8 cellular contexts compared by ENCODE assay signal in the genomic region with DNA sequence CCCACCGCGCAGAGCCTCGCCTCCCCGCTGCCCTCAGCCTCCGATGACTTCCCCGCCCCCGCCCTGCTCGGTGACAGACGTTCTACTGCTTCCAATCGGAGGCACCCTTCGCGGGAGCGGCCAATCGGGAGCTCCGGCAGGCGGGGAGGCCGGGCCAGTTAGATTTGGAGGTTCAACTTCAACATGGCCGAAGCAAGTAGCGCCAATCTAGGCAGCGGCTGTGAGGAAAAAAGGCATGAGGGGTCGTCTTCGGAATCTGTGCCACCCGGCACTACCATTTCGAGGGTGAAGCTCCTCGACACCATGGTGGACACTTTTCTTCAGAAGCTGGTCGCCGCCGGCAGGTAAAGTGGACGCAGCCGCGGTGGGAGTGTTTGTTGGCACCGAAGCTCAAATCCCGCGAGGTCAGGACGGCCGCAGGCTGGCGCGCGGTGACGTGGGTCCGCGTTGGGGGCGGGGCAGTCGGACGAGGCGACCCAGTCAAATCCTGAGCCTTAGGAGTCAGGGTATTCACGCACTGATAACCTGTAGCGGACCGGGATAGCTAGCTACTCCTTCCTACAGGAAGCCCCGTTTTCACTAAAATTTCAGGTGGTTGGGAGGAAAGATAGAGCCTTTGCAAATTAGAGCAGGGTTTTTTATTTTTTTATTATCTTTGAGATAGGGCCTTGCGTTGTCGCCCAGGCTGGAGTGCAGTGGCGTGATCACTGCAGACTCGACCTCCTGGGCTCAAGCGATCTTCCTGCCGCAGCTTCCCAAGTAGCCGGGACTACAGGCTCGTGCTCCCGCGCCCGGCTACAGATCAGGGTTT. TPM values are rescaled to one million over a fixed set of nuclear protein-coding genes. Genes with fewer than 3 reads are reported as not detected.
A peak's percentile ranks its signal among the peaks of the same experiment; 100 is the strongest.
DNase-seq lines count a peak whose midpoint lies in the region; ATAC-seq and TF ChIP-seq lines count a peak whose summit lies in the region.

A gene with protein sequence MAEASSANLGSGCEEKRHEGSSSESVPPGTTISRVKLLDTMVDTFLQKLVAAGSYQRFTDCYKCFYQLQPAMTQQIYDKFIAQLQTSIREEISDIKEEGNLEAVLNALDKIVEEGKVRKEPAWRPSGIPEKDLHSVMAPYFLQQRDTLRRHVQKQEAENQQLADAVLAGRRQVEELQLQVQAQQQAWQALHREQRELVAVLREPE (plus strand): TSS at position 175 of the 811 bp plus-strand sequence. CDS start 9 bp downstream, at position 184.

- peaks cover 0 to 45% of the 10 kb centered on the region in 2 donors for H3K36me3 ChIP-seq in left lung

- H3K4me3 ChIP-seq in left lung: peak within 1 kb of the TSS; percentile 62 to 67

- H3K27me3 Mint-ChIP-seq in dendritic cell treated with granulocyte-macrophage colony-stimulating factor and Interleukin-4, amounts not matched to agents 40 ng/mL and 50 ng/mL, for 4 days: no peaks in the 10 kb centered on the region

- ATAC-seq in GM19395 (IDR thresholded peaks at IDR 0.05; ENCODE audit: unreplicated experiment) (peak; percentile 90), HG03565 (IDR thresholded peaks at IDR 0.05; ENCODE audit: unreplicated experiment) (peak; percentile 69), left lung (peak; percentile 98)

- peak within 1 kb of the TSS; percentile 90 for H3K4me3 Mint-ChIP-seq in dendritic cell treated with granulocyte-macrophage colony-stimulating factor and Interleukin-4, amounts not matched to agents 40 ng/mL and 50 ng/mL, for 4 days

- peaks cover 68% of the 10 kb centered on the region for H3K36me3 Mint-ChIP-seq in dendritic cell treated with granulocyte-macrophage colony-stimulating factor and Interleukin-4, amounts not matched to agents 40 ng/mL and 50 ng/mL, for 4 days (ENCODE audit: low read depth)

- H3K27me3 ChIP-seq in left lung: no peaks in the 10 kb centered on the region

- H3K9me3 Mint-ChIP-seq in dendritic cell treated with granulocyte-macrophage colony-stimulating factor and Interleukin-4, amounts not matched to agents 40 ng/mL and 50 ng/mL, for 4 days: no peaks in the 10 kb centered on the region

- DNase-seq in NCI-H774 (lab: John Stamatoyannopoulos, UW) (peak; percentile 95), left lung (peak; percentile 97 to 98)
- DNase-seq in activated CD4-positive, alpha-beta T cell treated with anti-CD3 and anti-CD28 coated beads, Interleukin-2, amount 50 U/mL, for 4 hours: peak; percentile 94
- DNase-seq in stimulated activated CD4-positive, alpha-beta T cell treated with anti-CD3 and anti-CD28 coated beads, Interleukin-2, amount 100 ng/mL, for 4 hours (ENCODE audit: low read depth): peak; percentile 94

- peak within 1 kb of the TSS; percentile 92 for H3K27ac ChIP-seq in C4-2B
- peak within 1 kb of the TSS; percentile 94 to 98 for H3K27ac ChIP-seq in left lung

- H3K27ac Mint-ChIP-seq in dendritic cell treated with granulocyte-macrophage colony-stimulating factor and Interleukin-4, amounts not matched to agents 40 ng/mL and 50 ng/mL, for 4 days: peak within 1 kb of the TSS; percentile 98

- intact Hi-C loops in dendritic cell treated with granulocyte-macrophage colony-stimulating factor and Interleukin-4, amounts not matched to agents 40 ng/mL and 50 ng/mL, for 4 days (cut with micrococcal nuclease): loop anchor here (2.0 kb wide), 1 partner anchor 20 kb away; no protein-coding TSS in a partner anchor
- intact Hi-C loops in left lung (cut with DNase I): no loop called here

- no peaks in the 10 kb centered on the region for H3K9me3 ChIP-seq in left lung

- no peak for TF ChIP-seq CTCF in C4-2B (conservative IDR thresholded peaks at IDR 0.05)
- TF ChIP-seq CTCF in left lung (IDR thresholded peaks at IDR 0.05): no peak

- H3K4me1 ChIP-seq in left lung: peaks cover 14 to 52% of the 10 kb centered on the region in 2 donors

- peaks cover 33% of the 10 kb centered on the region for H3K4me1 Mint-ChIP-seq in dendritic cell treated with granulocyte-macrophage colony-stimulating factor and Interleukin-4, amounts not matched to agents 40 ng/mL and 50 ng/mL, for 4 days (ENCODE audit: low read depth)

RNA-seq across cellular contexts. Expression of the gene that starts here (rescaled TPM):
- total RNA-seq in left lung: 10 to 100 TPM; 40.1 to 49.6 TPM

Comparison
In these comparisons a context has a peak if more than half of its experiments do, and no peak if none do; other contexts are left out.
1. Peak in every context shown above with its lines: DNase-seq, ATAC-seq, H3K4me3 ChIP-seq and H3K27ac ChIP-seq.